ENCODE assay signal across 6 cellular contexts in the genomic region with DNA sequence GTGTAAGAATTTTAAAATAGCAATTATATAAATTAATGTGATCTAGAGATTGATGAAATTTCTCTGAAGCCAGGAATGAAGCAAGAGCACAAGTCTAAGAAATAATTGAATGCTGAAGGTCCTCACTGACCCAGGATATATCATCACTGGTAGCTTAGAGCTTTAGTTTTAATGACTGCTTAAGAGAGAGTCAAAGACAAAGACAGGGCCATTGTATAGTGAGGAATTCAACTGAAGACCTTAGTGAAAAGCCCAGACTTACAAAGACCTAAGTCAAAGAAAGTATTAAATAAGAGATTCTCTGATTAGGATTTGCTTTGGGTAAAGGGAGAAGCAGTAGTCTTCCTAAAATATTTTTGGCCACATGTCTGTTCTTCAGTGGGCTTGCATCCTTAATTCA.
"Had no signal": no experiment of that assay in that cellular context is flagged by ENCODE, and none has a peak within 500 bp of the region (broad histone marks: within the 10 kb centered on the region; RNA-seq: fewer than 3 reads in every experiment).

No MANE protein-coding gene starts in this region.

- H3K9me3 Mint-ChIP-seq: H9 had no signal

- H3K4me3 ChIP-seq: K562 had no signal

- ATAC-seq: HCT116, K562 had no signal

- H3K4me1 Mint-ChIP-seq: H9 had no signal

- DNase-seq: GOT3, H9, IMR-90, KG1 had no signal

- H3K4me3 Mint-ChIP-seq: H9 had no signal

- H3K27ac Mint-ChIP-seq: H9 had no signal
